In the genomic region with DNA sequence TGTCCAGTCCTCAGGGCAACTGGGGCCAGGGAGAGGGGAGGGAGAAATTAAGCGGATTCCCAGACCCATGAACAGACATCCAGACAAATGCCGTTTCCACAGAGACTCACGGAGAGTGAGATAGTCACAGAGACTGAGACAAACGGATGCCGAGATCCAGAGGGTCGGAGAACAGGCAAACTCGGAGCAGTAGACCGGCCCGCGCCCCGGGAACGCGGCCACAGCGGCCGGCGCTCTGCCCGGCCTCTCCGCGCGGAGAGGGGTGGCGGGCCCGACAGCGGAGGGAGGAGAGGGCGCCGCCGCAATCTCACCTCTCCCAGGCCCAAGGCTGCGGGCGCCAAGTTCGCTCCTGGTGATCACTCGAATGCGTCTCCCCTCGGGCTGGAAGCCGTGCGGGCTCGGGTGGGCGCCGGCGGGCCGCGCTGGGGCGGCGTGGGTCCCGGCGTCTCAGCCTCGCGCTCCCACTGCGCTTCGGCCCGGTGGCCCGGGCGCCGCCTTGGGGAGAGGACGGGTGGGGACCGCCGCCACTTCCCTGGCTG, we compare ENCODE assay signal across 8 cellular contexts. TPM values are rescaled to one million over a fixed set of nuclear protein-coding genes. Genes with fewer than 3 reads are reported as not detected.
A peak's percentile ranks its signal among the peaks of the same experiment; 100 is the strongest.
DNase-seq lines count a peak whose midpoint lies in the region; ATAC-seq and TF ChIP-seq lines count a peak whose summit lies in the region.

No MANE protein-coding gene starts in this region.

- no peak for ATAC-seq in Right ventricle myocardium inferior

- peaks cover 53% of the 10 kb centered on the region for H3K27me3 Mint-ChIP-seq in type B pancreatic cell

- intact Hi-C loops in Right ventricle myocardium inferior (cut with DNase I) = loop anchor here (10.0 kb wide), 1 partner anchor 98 kb away; no protein-coding TSS in a partner anchor
- intact Hi-C loops in cardiac septum (cut with DNase I) = loop anchor here (5.0 kb wide), 2 partner anchors 135 to 260 kb away; no protein-coding TSS in a partner anchor
- intact Hi-C loops in lower leg skin (cut with DNase I; ENCODE audit: low total_unique reads) = loop anchor here (10.0 kb wide), 1 partner anchor 138 kb away; no protein-coding TSS in a partner anchor

- no peak overlapping the region for H3K27ac ChIP-seq in caudate nucleus (ENCODE audit: low read depth, low read length)

- DNase-seq in Right ventricle myocardium inferior (ENCODE audit: missing footprints) = peak; percentile 74
- DNase-seq in cardiac septum (ENCODE audit: low spot score) = no peak
- DNase-seq in HFF-Myc (ENCODE audit: extremely low read depth, low read depth) = no peak
- no peak for DNase-seq in NB4 (ENCODE audit: low read depth)
- peak in 1 of 2 donors; percentile 53 for DNase-seq in cardiac fibroblast (ENCODE audit: low read depth in 2 of 2)
- no peak for DNase-seq in lower leg skin (ENCODE audit: low spot score in 2 of 2)
- DNase-seq in type B pancreatic cell (ENCODE audit: extremely low spot score, unreplicated experiment) = no peak
- no peak for DNase-seq in caudate nucleus (lab: John Stamatoyannopoulos, UW)

- peak overlapping the region; percentile 50 for H3K4me3 ChIP-seq in HFF-Myc (replicated peaks; ENCODE audit: low read depth, low read length)
- peak overlapping the region; percentile 78 for H3K4me3 ChIP-seq in NB4 (ENCODE audit: low read depth, low read length)
- peak overlapping the region; percentile 67 to 77 for H3K4me3 ChIP-seq in cardiac fibroblast (replicated peaks in 1 of 2; ENCODE audit: low read depth in 2 of 2, low read length in 2 of 2)
- H3K4me3 ChIP-seq in lower leg skin (ENCODE audit: low read depth, poor library complexity, severe bottlenecking) = peak overlapping the region; percentile 38

- 1% methylated on average over 36 to 41 of the region's 55 CpGs for WGBS in lower leg skin, 2 donors

- no peaks in the 10 kb centered on the region for H3K36me3 Mint-ChIP-seq in type B pancreatic cell

- TF ChIP-seq POLR2A in NB4 (IDR thresholded peaks at IDR 0.05; ENCODE audit: extremely low read depth, insufficient read length) (no peak), lower leg skin (IDR thresholded peaks at IDR 0.05) (no peak)

- TF ChIP-seq CTCF in HFF-Myc (IDR thresholded peaks at IDR 0.05; ENCODE audit: low read depth, low read length, missing control alignments) = no peak
- no peak for TF ChIP-seq CTCF in NB4 (IDR thresholded peaks at IDR 0.05; ENCODE audit: low read depth, low read length)
- no peak for TF ChIP-seq CTCF in cardiac fibroblast (IDR thresholded peaks at IDR 0.05; ENCODE audit: low read depth, low read length)
- TF ChIP-seq CTCF in lower leg skin (IDR thresholded peaks at IDR 0.05) = no peak
- TF ChIP-seq CTCF in type B pancreatic cell (conservative IDR thresholded peaks at IDR 0.05) = no peak

- peaks cover 32% of the 10 kb centered on the region for H3K4me1 Mint-ChIP-seq in type B pancreatic cell (ENCODE audit: unreplicated experiment)

- peak overlapping the region; percentile 74 for H3K27ac Mint-ChIP-seq in type B pancreatic cell

- H3K9me3 Mint-ChIP-seq in type B pancreatic cell = no peaks in the 10 kb centered on the region

- peak overlapping the region; percentile 92 for H3K4me3 Mint-ChIP-seq in type B pancreatic cell

RNA-seq across cellular contexts. Expression of a gene that starts 0.8 kb away (rescaled TPM):
- total RNA-seq in Right ventricle myocardium inferior = 0.05 TPM
- 0.08 TPM for total RNA-seq in cardiac septum
- total RNA-seq in lower leg skin = under 1 TPM in 3 of 4 donors, not detected in 1; 0.13 to 0.56 (median 0.45) TPM
- total RNA-seq in type B pancreatic cell (ENCODE audit: low replicate concordance) = 0.64 and 4.9 TPM in 2 replicates

RNA-seq across cellular contexts. Expression of a gene that starts 21.0 kb away (rescaled TPM):
- total RNA-seq in Right ventricle myocardium inferior = not detected
- total RNA-seq in cardiac septum = not detected
- total RNA-seq in lower leg skin = not detected
- total RNA-seq in type B pancreatic cell (ENCODE audit: low replicate concordance) = 0.14 TPM in 1 of 2 replicates, not detected in the other
